In the genomic region with DNA sequence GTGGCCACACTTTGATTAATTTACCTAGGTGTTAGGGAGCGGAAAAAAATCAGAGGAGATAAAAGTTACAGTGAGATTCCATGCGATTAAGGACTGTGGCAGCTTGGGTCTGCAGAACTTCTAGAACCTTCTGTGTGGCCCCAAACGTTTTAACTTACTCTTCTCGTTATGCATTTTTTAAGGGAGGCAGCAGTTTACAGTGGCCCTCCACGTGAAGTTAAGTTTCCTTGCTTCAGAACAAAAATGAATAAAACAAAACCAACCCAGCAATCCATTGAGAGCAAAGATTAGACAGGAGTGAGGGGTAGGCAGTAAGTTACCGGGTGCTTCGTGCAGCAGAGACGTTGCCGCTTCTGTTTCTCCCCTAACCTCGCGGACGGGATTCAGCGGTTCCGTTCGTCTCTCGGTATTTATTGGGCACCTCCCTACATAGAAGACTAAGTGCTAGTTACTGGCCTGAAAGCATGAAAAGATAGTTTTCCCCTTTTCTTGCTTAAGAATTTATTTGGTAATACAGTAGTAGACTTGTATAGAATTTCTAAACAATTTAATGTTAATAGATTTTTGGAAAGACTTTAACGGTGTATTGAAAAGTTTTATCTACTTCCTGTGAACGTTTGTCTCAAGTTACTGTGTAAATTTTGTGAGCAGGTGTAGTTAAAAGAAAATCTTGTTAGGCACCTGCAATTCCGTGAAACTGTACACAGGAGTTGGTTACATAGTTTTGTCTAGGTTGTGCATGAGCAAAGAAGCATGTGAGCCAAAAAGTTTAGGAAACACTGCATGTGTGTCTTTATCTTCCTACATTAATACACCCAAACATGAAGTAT, we compare ENCODE assay signal across 8 cellular contexts. TPM values are rescaled to one million over a fixed set of nuclear protein-coding genes. Genes with fewer than 3 reads are reported as not detected.
DNase-seq lines count a peak whose midpoint lies in the region; ATAC-seq and TF ChIP-seq lines count a peak whose summit lies in the region.

No MANE protein-coding gene starts in this region.

- H3K36me3 ChIP-seq in BLaER1 (peaks cover 9% of the 10 kb centered on the region), H7 (replicated peaks; ENCODE audit: control insufficient read depth, insufficient read depth, low read length) (peaks cover 2% of the 10 kb centered on the region; the same call in 1 of the 2 replicates), PC-9 (ENCODE audit: low read depth) (peaks cover 14% of the 10 kb centered on the region), iPS-15b (ENCODE audit: control insufficient read depth, insufficient read depth, low read length) (no peaks in the 10 kb centered on the region), skeletal muscle satellite cell (ENCODE audit: insufficient read depth, low read length) (peaks cover 5% of the 10 kb centered on the region)

- H3K4me1 ChIP-seq in BLaER1 (peaks cover 27% of the 10 kb centered on the region), PC-9 (replicated peaks; ENCODE audit: insufficient read depth) (peaks cover 30% of the 10 kb centered on the region), iPS-15b (ENCODE audit: control insufficient read depth, insufficient read depth, low read length) (peaks cover 10% of the 10 kb centered on the region), skeletal muscle satellite cell (ENCODE audit: control insufficient read depth, insufficient read depth, low read length) (peaks cover 34% of the 10 kb centered on the region)

- H4K20me1 ChIP-seq in BLaER1 (peaks cover 32% of the 10 kb centered on the region), PC-9 (ENCODE audit: insufficient read depth) (no peaks in the 10 kb centered on the region; the same call in 1 of the 2 replicates)

- H3K9ac ChIP-seq in BLaER1 (peak overlapping the region; percentile 92), iPS-15b (ENCODE audit: low read depth, low read length) (peak overlapping the region; percentile 77), skeletal muscle satellite cell (ENCODE audit: low read depth, low read length) (peak overlapping the region; percentile 90)

- H3K4me2 ChIP-seq in BLaER1 (peak overlapping the region; percentile 79), PC-9 (peak overlapping the region; percentile 88), skeletal muscle satellite cell (ENCODE audit: low read length) (peak overlapping the region; percentile 86)

- peaks cover 57% of the 10 kb centered on the region for H3K79me2 ChIP-seq in PC-9 (ENCODE audit: low read depth)

- ATAC-seq in HG02870 (IDR thresholded peaks at IDR 0.05; ENCODE audit: unreplicated experiment) (no peak), HG02852 (IDR thresholded peaks at IDR 0.05; ENCODE audit: unreplicated experiment) (no peak)

- H3K4me3 ChIP-seq in BLaER1 (peak overlapping the region; percentile 85), H7 (ENCODE audit: insufficient read depth, low read depth, low read length) (peak overlapping the region; percentile 58), PC-9 (peak overlapping the region; percentile 91), iPS-15b (ENCODE audit: low read depth, low read length) (peak overlapping the region; percentile 70), skeletal muscle satellite cell (ENCODE audit: low read length) (peak overlapping the region; percentile 87)

- no TSS peak for BruUV-seq in PC-9 (replicated peaks; lab: Mats Ljungman, UMichigan)

- intact Hi-C loops in PC-9 (cut with micrococcal nuclease; ENCODE audit: unreplicated experiment) = loop anchor here (2.0 to 10.0 kb wide), 2 partner anchors 218 to 268 kb away; a partner anchor contains a TSS

- CTCF ChIA-PET in PC-9 (lab: Charles Lee) = interaction anchor here (1.4 kb wide), 1 partner anchor 218 kb away, joined by 4 read pairs; no protein-coding TSS in a partner anchor

- H3K9me2 ChIP-seq in PC-9 (ENCODE audit: insufficient read depth) = no peaks in the 10 kb centered on the region

- peak overlapping the region; percentile 91 for H2AFZ ChIP-seq in PC-9

- H3K27me3 ChIP-seq in BLaER1 (no peaks in the 10 kb centered on the region), H7 (ENCODE audit: control insufficient read depth, insufficient read depth, low read length) (no peaks in the 10 kb centered on the region), PC-9 (ENCODE audit: insufficient read depth, low read depth) (no peaks in the 10 kb centered on the region), iPS-15b (ENCODE audit: control insufficient read depth, insufficient read depth, low read length) (peaks cover 9% of the 10 kb centered on the region), skeletal muscle satellite cell (ENCODE audit: control insufficient read depth, insufficient read depth, low read length) (no peaks in the 10 kb centered on the region)

- H3K27ac ChIP-seq in BLaER1 = peak overlapping the region; percentile 90
- peak overlapping the region; percentile 87 for H3K27ac ChIP-seq in PC-9

- peaks cover 27% of the 10 kb centered on the region; the same call in 1 of the 2 replicates for H3F3A ChIP-seq in PC-9 (ENCODE audit: insufficient read depth, low read depth)

- DNase-seq in H7 (peak; percentile 46), PC-9 (peak in 1 of 2 experiments; percentile 6), amniotic epithelial cell (ENCODE audit: low read depth) (peak; percentile 29)

- POLR2A ChIA-PET in PC-9 (lab: Charles Lee; ENCODE audit: unreplicated experiment) = interaction anchor here (0.7 kb wide), 1 partner anchor 448 kb away, joined by 5 read pairs; no protein-coding TSS in a partner anchor

- H3K9me3 ChIP-seq in BLaER1 (no peaks in the 10 kb centered on the region), PC-9 (ENCODE audit: insufficient read depth, low read depth) (no peaks in the 10 kb centered on the region), iPS-15b (ENCODE audit: control insufficient read depth, insufficient read depth, low read length) (no peaks in the 10 kb centered on the region), skeletal muscle satellite cell (replicated peaks; ENCODE audit: low read length) (no peaks in the 10 kb centered on the region)

- TF ChIP-seq CTCF in PC-9 (conservative IDR thresholded peaks at IDR 0.05) = no peak

RNA-seq across cellular contexts. Expression of a gene that starts 1.1 kb away (rescaled TPM):
- 11.9 and 12.3 TPM in 2 replicates for total RNA-seq in H7 (2014; rRNA removed; shearing (Covaris generic))
- 9.0 and 11.0 TPM in 2 replicates for total RNA-seq in PC-9 (2021)
- total RNA-seq in skeletal muscle satellite cell (2012; rRNA removed) = 18.1 and 20.0 TPM in 2 replicates

RNA-seq across cellular contexts. Expression of a gene that starts 48.8 kb away (rescaled TPM):
- 16.1 and 20.7 TPM in 2 replicates for total RNA-seq in H7 (2014; rRNA removed; shearing (Covaris generic))
- total RNA-seq in PC-9 (2021) = 9.3 and 13.8 TPM in 2 replicates
- 32.8 and 36.0 TPM in 2 replicates for total RNA-seq in skeletal muscle satellite cell (2012; rRNA removed)
